Comparison of ENCODE assay signal across 8 cellular contexts in genomic region chr7:134016223-134016941, GRCh38.
DNase-seq lines count a peak whose midpoint lies in the region; ATAC-seq and TF ChIP-seq lines count a peak whose summit lies in the region.

No MANE protein-coding gene starts in this region.

- H3K27me3 ChIP-seq in body of pancreas (no peaks in the 10 kb centered on the region), aorta (ENCODE audit: control insufficient read depth in 1 of 2, insufficient read depth in 2 of 2, low read length in 1 of 2) (no peaks in the 10 kb centered on the region)

- no peaks in the 10 kb centered on the region for H3K36me3 ChIP-seq in body of pancreas (replicated peaks in 1 of 2; ENCODE audit: insufficient read depth in 1 of 2, low read depth in 2 of 2)
- H3K36me3 ChIP-seq in aorta (ENCODE audit: control insufficient read depth in 1 of 2, insufficient read depth in 2 of 2, low read length in 1 of 2), result peaks cover 0 to 2% of the 10 kb centered on the region in 2 donors

- WGBS in body of pancreas, 2 donors, result 36 to 43% methylated on average over 4 of the region's 4 CpGs
- 49 to 50% methylated on average over 4 of the region's 4 CpGs for WGBS in aorta, 2 donors

- TF ChIP-seq POLR2A in body of pancreas (IDR thresholded peaks at IDR 0.05), result no peak

- H3K4me1 ChIP-seq in body of pancreas, result peaks cover 20% of the 10 kb centered on the region
- H3K4me1 ChIP-seq in aorta (ENCODE audit: control insufficient read depth in 1 of 2, insufficient read depth in 2 of 2, low read length in 2 of 2), result no peaks in the 10 kb centered on the region

- peak; percentile 23 for DNase-seq in NCI-H187 treated with DMSO at 0.1 percent for 48 hours (lab: John Stamatoyannopoulos, UW)
- DNase-seq in body of pancreas, result peak; percentile 29 to 53 (median 42)
- peak; percentile 31 for DNase-seq in kidney tubule cell (ENCODE audit: low spot score)
- DNase-seq in aorta, result no peak
- no peak for DNase-seq in NK-92 (lab: John Stamatoyannopoulos, UW; ENCODE audit: unreplicated experiment)

- intact Hi-C loops in body of pancreas (cut with DNase I) (no loop called here), aorta (cut with DNase I) (no loop called here)

- H3K4me3 ChIP-seq in body of pancreas, result no peak overlapping the region
- no peak overlapping the region for H3K4me3 ChIP-seq in aorta (ENCODE audit: low read length in 2 of 2)

- H3K9me3 ChIP-seq in body of pancreas (no peaks in the 10 kb centered on the region), aorta (ENCODE audit: control insufficient read depth, low read length) (no peaks in the 10 kb centered on the region)

- H3K27ac ChIP-seq in body of pancreas (peak overlapping the region in 1 of 4 donors; percentile 7), aorta (ENCODE audit: low read depth in 1 of 2, low read length in 2 of 2) (no peak overlapping the region)

- peak; percentile 54 for TF ChIP-seq CTCF in GM12874 (IDR thresholded peaks at IDR 0.05; ENCODE audit: insufficient read depth, low read depth, low read length)
- TF ChIP-seq CTCF in body of pancreas (IDR thresholded peaks at IDR 0.05), result peak; percentile 48 to 74 (median 69)

- ATAC-seq in body of pancreas (peak; percentile 42), HG03039 (IDR thresholded peaks at IDR 0.05; ENCODE audit: unreplicated experiment) (no peak), aorta (ENCODE audit: low FRiP score) (no peak), HG03342 (IDR thresholded peaks at IDR 0.05; ENCODE audit: unreplicated experiment) (no peak)

Comparison
In these comparisons a context has a peak if more than half of its experiments do, and no peak if none do; other contexts are left out.
1. DNase-seq: peak in NCI-H187 treated with DMSO at 0.1 percent for 48 hours (single experiment), body of pancreas (4 of 4) and kidney tubule cell (single experiment); none in aorta (0 of 2) and NK-92 (single experiment).